8 cellular contexts compared by ENCODE assay signal in the genomic region with DNA sequence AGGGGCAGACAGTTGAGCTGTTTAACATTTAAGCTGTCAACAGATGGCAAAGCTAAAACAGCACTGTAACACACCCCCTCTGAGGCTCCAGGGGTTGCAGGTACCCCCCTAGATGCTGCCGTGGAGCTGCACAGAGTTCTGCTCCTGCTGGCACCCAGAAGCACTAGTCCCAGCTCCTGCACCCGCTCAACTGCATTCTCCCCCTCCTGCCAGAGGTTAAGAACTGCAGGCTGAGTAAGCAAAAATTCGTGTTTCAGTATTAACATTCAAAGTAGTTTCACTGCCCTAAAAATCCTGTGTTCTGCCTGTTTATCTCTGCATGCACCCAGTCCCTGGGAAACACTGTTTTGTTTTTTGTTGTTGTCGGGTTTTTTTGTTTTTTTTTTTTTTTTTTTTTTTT.
DNase-seq lines count a peak whose midpoint lies in the region; ATAC-seq and TF ChIP-seq lines count a peak whose summit lies in the region.

No MANE protein-coding gene starts in this region.

- H3K4me3 Mint-ChIP-seq in endothelial cell (ENCODE audit: unreplicated experiment), result no peak overlapping the region

- no peaks in the 10 kb centered on the region for H3K9me3 ChIP-seq in A673 (ENCODE audit: low read depth, low read length, poor library complexity, severe bottlenecking)
- no peaks in the 10 kb centered on the region for H3K9me3 ChIP-seq in colonic mucosa

- no peaks in the 10 kb centered on the region for H3K36me3 Mint-ChIP-seq in endothelial cell (ENCODE audit: low read depth, unreplicated experiment)

- peak; percentile 51 for DNase-seq in A673 (ENCODE audit: low spot score)
- DNase-seq in NCI-H345 (lab: John Stamatoyannopoulos, UW), result peak; percentile 35
- DNase-seq in endothelial cell (ENCODE audit: low spot score), result peak; percentile 19
- DNase-seq in putamen (ENCODE audit: low spot score), result no peak
- DNase-seq in dorsolateral prefrontal cortex, result no peak
- no peak for DNase-seq in colonic mucosa

- POLR2A ChIA-PET in A673 (lab: Charles Lee; ENCODE audit: low non-redundant PET), result no interaction called here

- no peak overlapping the region for H3K9ac ChIP-seq in colonic mucosa (ENCODE audit: low read depth in 2 of 2, low read length in 2 of 2)

- TF ChIP-seq CTCF in A673 (conservative IDR thresholded peaks at IDR 0.05; ENCODE audit: low read depth, low read length) (peak; percentile 49), endothelial cell (IDR thresholded peaks at IDR 0.05; ENCODE audit: unreplicated experiment) (peak; percentile 49), dorsolateral prefrontal cortex (IDR thresholded peaks at IDR 0.05 in 54 of 56, conservative IDR thresholded peaks at IDR 0.05 in 2 of 56; ENCODE audit: low read depth in 1 of 56, partially characterized antibody in 56 of 56) (peak in 6 of 56 donors; percentile 7 to 25 (median 14)), colonic mucosa (IDR thresholded peaks at IDR 0.05) (no peak)

- H3K36me3 ChIP-seq in A673 (ENCODE audit: insufficient read depth, low read length, poor library complexity, severe bottlenecking) (no peaks in the 10 kb centered on the region), colonic mucosa (no peaks in the 10 kb centered on the region)

- H3K4me1 ChIP-seq in A673 (ENCODE audit: insufficient read depth, low read length, poor library complexity, severe bottlenecking), result no peaks in the 10 kb centered on the region
- H3K4me1 ChIP-seq in colonic mucosa, result no peaks in the 10 kb centered on the region

- no peaks in the 10 kb centered on the region for H3K9me3 Mint-ChIP-seq in endothelial cell (ENCODE audit: unreplicated experiment)

- H3K4me1 Mint-ChIP-seq in endothelial cell (ENCODE audit: unreplicated experiment), result no peaks in the 10 kb centered on the region

- H3K27ac ChIP-seq in A673 (ENCODE audit: low read depth, low read length, poor library complexity, severe bottlenecking) (no peak overlapping the region), dorsolateral prefrontal cortex (no peak overlapping the region), colonic mucosa (no peak overlapping the region)

- H3K4me3 ChIP-seq in A673 (ENCODE audit: low read depth, low read length, poor library complexity, severe bottlenecking), result no peak overlapping the region
- H3K4me3 ChIP-seq in dorsolateral prefrontal cortex, result no peak overlapping the region
- no peak overlapping the region for H3K4me3 ChIP-seq in colonic mucosa

- H3K27me3 ChIP-seq in A673 (replicated peaks; ENCODE audit: insufficient read depth, low read depth, low read length, poor library complexity) (no peaks in the 10 kb centered on the region), dorsolateral prefrontal cortex (peaks cover 0 to 5% (median 0%) of the 10 kb centered on the region in 45 donors), colonic mucosa (no peaks in the 10 kb centered on the region)

- H3K27ac Mint-ChIP-seq in endothelial cell (ENCODE audit: unreplicated experiment), result peak overlapping the region; percentile 33

- ATAC-seq in GM18508 (IDR thresholded peaks at IDR 0.05; ENCODE audit: insufficient read depth, unreplicated experiment), result peak; percentile 97
- ATAC-seq in HG02798 (IDR thresholded peaks at IDR 0.05; ENCODE audit: poor library complexity, unreplicated experiment), result peak; percentile 96

- intact Hi-C loops in A673 (cut with micrococcal nuclease; ENCODE audit: unreplicated experiment) (no loop called here), dorsolateral prefrontal cortex (cut with DNase I) (no loop called here), colonic mucosa (cut with DNase I) (no loop called here)

- no TSS peak for BruUV-seq in A673 (replicated peaks; lab: Mats Ljungman, UMichigan)

- CTCF ChIA-PET in A673 (lab: Charles Lee), result no interaction called here

- no peaks in the 10 kb centered on the region for H3K27me3 Mint-ChIP-seq in endothelial cell (ENCODE audit: unreplicated experiment)

Comparison
In these comparisons a context has a peak if more than half of its experiments do, and no peak if none do; other contexts are left out.
1. DNase-seq: peak in A673 (single experiment), NCI-H345 (single experiment) and endothelial cell (single experiment); none in putamen (single experiment), dorsolateral prefrontal cortex (0 of 10) and colonic mucosa (single experiment).